Comparison of ENCODE assay signal across 8 cellular contexts in genomic region chr16:46390660-46391462, GRCh38.
DNase-seq lines count a peak whose midpoint lies in the region; ATAC-seq, FAIRE-seq and TF ChIP-seq lines count a peak whose summit lies in the region.
"Not testable (repeated sequence)": the region's sequence is repeated elsewhere in the genome, so short reads cannot be mapped to it uniquely, and the experiment has no call there.

No MANE protein-coding gene starts in this region.

- not testable (repeated sequence) for H3K4ac ChIP-seq in H1 (replicated peaks; ENCODE audit: insufficient read length, low read depth, low read length)

- H3K4me3 Mint-ChIP-seq in CD4-positive, alpha-beta memory T cell; neural crest cell; stimulated activated effector memory CD8-positive, alpha-beta T cell treated with anti-CD3 and anti-CD28 coated beads, Interleukin-12 subunit alpha, Interleukin-12 subunit beta, amount 100 ng/mL, for 72 hours: not testable (repeated sequence)

- H3K4me2 ChIP-seq in OCI-LY7 (ENCODE audit: low read length); H1 (ENCODE audit: insufficient read depth in 1 of 2, low read depth in 2 of 2, low read length in 2 of 2): not testable (repeated sequence)

- H3K9me2 ChIP-seq in OCI-LY7 (ENCODE audit: insufficient read depth, low read length) = not testable (repeated sequence)

- H3K23ac ChIP-seq in H1 (ENCODE audit: insufficient read length) = not testable (repeated sequence)

- H3K56ac ChIP-seq in H1 (replicated peaks; ENCODE audit: insufficient read length, low read depth, low read length) = peak overlapping the region; percentile 0

- H2BK12ac ChIP-seq in H1 (ENCODE audit: low read depth, low read length) = not testable (repeated sequence)

- peak; percentile 44 to 66 (median 55) for DNase-seq in CD4-positive, alpha-beta memory T cell
- DNase-seq in OCI-LY7 (ENCODE audit: low spot score) = peak; percentile 10
- DNase-seq in activated CD4-positive, CD25-positive, alpha-beta regulatory T cell treated with anti-CD3 and anti-CD28 coated beads, Interleukin-2, amount 50 U/mL, for 16 hours (ENCODE audit: low read depth, low spot score) = peak; percentile 65
- peak; percentile 11 for DNase-seq in amniotic epithelial cell (ENCODE audit: low read depth)
- DNase-seq in H1 (ENCODE audit: low read depth in 1 of 2, low spot score in 2 of 2) = peak in 1 of 2 experiments; percentile 44
- DNase-seq in left kidney (ENCODE audit: low read depth, low spot score) = peak; percentile 22
- peak; percentile 72 for DNase-seq in neural crest cell (ENCODE audit: low read depth, low spot score)
- DNase-seq in stimulated activated effector memory CD8-positive, alpha-beta T cell treated with anti-CD3 and anti-CD28 coated beads, Interleukin-12 subunit alpha, Interleukin-12 subunit beta, amount 100 ng/mL, for 72 hours (ENCODE audit: low spot score in 2 of 2) = peak; percentile 86 to 87

- H3K27ac ChIP-seq in CD4-positive, alpha-beta memory T cell (ENCODE audit: low read depth, low read length); OCI-LY7 (ENCODE audit: low read depth, low read length, poor library complexity, severe bottlenecking); H1 (ENCODE audit: low read depth, low read length): not testable (repeated sequence)

- not testable (repeated sequence) for H3K79me1 ChIP-seq in H1 (ENCODE audit: low read depth, low read length)

- not testable (repeated sequence) for H3K27me3 Mint-ChIP-seq in CD4-positive, alpha-beta memory T cell; neural crest cell (ENCODE audit: low read depth)

- not testable (repeated sequence) for H2AFZ ChIP-seq in OCI-LY7 (ENCODE audit: low read length); H1 (ENCODE audit: low read length)

- not testable (repeated sequence) for H4K8ac ChIP-seq in H1 (ENCODE audit: extremely low read depth, insufficient read depth, low read length)

- not testable (repeated sequence) for H2BK5ac ChIP-seq in H1 (ENCODE audit: low read depth, low read length)

- H3K18ac ChIP-seq in H1 (ENCODE audit: extremely low read depth, low read length) = not testable (repeated sequence)

- 84 to 98% methylated on average over 13 to 29 of the region's 29 CpGs for WGBS in H1 (ENCODE audit: extremely low coverage in 1 of 2, insufficient coverage in 1 of 2, insufficient read length in 1 of 2, insufficient replicate concordance in 2 of 2, low coverage in 1 of 2, low lambda C conversion rate in 2 of 2, missing lambda C conversion rate in 1 of 2), 2 experiments

- H2BK15ac ChIP-seq in H1 (ENCODE audit: low read length) = not testable (repeated sequence)

- H3K36me3 ChIP-seq in CD4-positive, alpha-beta memory T cell (ENCODE audit: insufficient read depth, low read length); OCI-LY7 (ENCODE audit: insufficient read depth, low read length); H1 (ENCODE audit: control insufficient read depth in 2 of 4, insufficient read depth in 4 of 4, low read length in 3 of 4): not testable (repeated sequence)

- not testable (repeated sequence) for H3K14ac ChIP-seq in H1 (ENCODE audit: insufficient read length)

- not testable (repeated sequence) for H3K9me3 ChIP-seq in CD4-positive, alpha-beta memory T cell (ENCODE audit: control insufficient read depth in 1 of 2, low read length in 2 of 2); OCI-LY7 (ENCODE audit: low read length)
- H3K9me3 ChIP-seq in H1 (ENCODE audit: insufficient read depth in 2 of 2, low read depth in 1 of 2, low read length in 1 of 2) = peaks cover 15 to 20% of the 10 kb centered on the region in 2 experiments; a peak in 3 of 4 replicates

- CTCF ChIA-PET in CD4-positive, alpha-beta memory T cell (lab: Charles Lee; ENCODE audit: partially characterized antibody); OCI-LY7 (lab: Charles Lee; ENCODE audit: unreplicated experiment); H1 (lab: Charles Lee; ENCODE audit: partially characterized antibody): not testable (repeated sequence)

- not testable (repeated sequence) for BruUV-seq in OCI-LY7 (replicated peaks; lab: Mats Ljungman, UMichigan)

- TF ChIP-seq CTCF in OCI-LY7 (conservative IDR thresholded peaks at IDR 0.05; ENCODE audit: low read length); H1 (IDR thresholded peaks at IDR 0.05; ENCODE audit: control extremely low read depth in 1 of 3, insufficient read depth in 1 of 3, low read depth in 1 of 3, low read length in 3 of 3); neural crest cell (conservative IDR thresholded peaks at IDR 0.05): not testable (repeated sequence)

- not testable (repeated sequence) for H2AK5ac ChIP-seq in H1 (ENCODE audit: low read depth, low read length)

- H3K9ac ChIP-seq in H1 (replicated peaks in 1 of 4; ENCODE audit: extremely low read depth in 1 of 4, low read depth in 3 of 4, low read length in 3 of 4) = not testable (repeated sequence)

- not testable (repeated sequence) for H4K20me1 ChIP-seq in OCI-LY7 (ENCODE audit: insufficient read depth, low read length); H1 (replicated peaks in 1 of 2; ENCODE audit: control insufficient read depth in 1 of 2, insufficient read depth in 2 of 2, low read length in 2 of 2)

- POLR2A ChIA-PET in CD4-positive, alpha-beta memory T cell (lab: Charles Lee; ENCODE audit: partially characterized antibody); OCI-LY7 (lab: Charles Lee); H1 (lab: Charles Lee; ENCODE audit: partially characterized antibody): not testable (repeated sequence)

- not testable (repeated sequence) for FAIRE-seq in H1 (lab: Jason Lieb, UNC)

- peaks cover 10 to 14% of the 10 kb centered on the region in 2 donors for H3K36me3 Mint-ChIP-seq in CD4-positive, alpha-beta memory T cell
- H3K36me3 Mint-ChIP-seq in neural crest cell (ENCODE audit: low read depth) = peaks cover 22% of the 10 kb centered on the region
- not testable (repeated sequence) for H3K36me3 Mint-ChIP-seq in stimulated activated effector memory CD8-positive, alpha-beta T cell treated with anti-CD3 and anti-CD28 coated beads, Interleukin-12 subunit alpha, Interleukin-12 subunit beta, amount 100 ng/mL, for 72 hours

- not testable (repeated sequence) for H3K4me1 Mint-ChIP-seq in CD4-positive, alpha-beta memory T cell; neural crest cell; stimulated activated effector memory CD8-positive, alpha-beta T cell treated with anti-CD3 and anti-CD28 coated beads, Interleukin-12 subunit alpha, Interleukin-12 subunit beta, amount 100 ng/mL, for 72 hours

- H4K91ac ChIP-seq in H1 (replicated peaks; ENCODE audit: insufficient read length, low read length) = not testable (repeated sequence)

- not testable (repeated sequence) for H3K27ac Mint-ChIP-seq in CD4-positive, alpha-beta memory T cell; neural crest cell (ENCODE audit: unreplicated experiment); stimulated activated effector memory CD8-positive, alpha-beta T cell treated with anti-CD3 and anti-CD28 coated beads, Interleukin-12 subunit alpha, Interleukin-12 subunit beta, amount 100 ng/mL, for 72 hours

- H3K9me3 Mint-ChIP-seq in CD4-positive, alpha-beta memory T cell = peaks cover 6 to 30% (median 25%) of the 10 kb centered on the region in 8 donors
- peaks cover 11% of the 10 kb centered on the region for H3K9me3 Mint-ChIP-seq in neural crest cell
- H3K9me3 Mint-ChIP-seq in stimulated activated effector memory CD8-positive, alpha-beta T cell treated with anti-CD3 and anti-CD28 coated beads, Interleukin-12 subunit alpha, Interleukin-12 subunit beta, amount 100 ng/mL, for 72 hours = peaks cover 13% of the 10 kb centered on the region

- H3K4me1 ChIP-seq in CD4-positive, alpha-beta memory T cell (ENCODE audit: insufficient read depth, low read length); OCI-LY7 (ENCODE audit: insufficient read depth, low read length, poor library complexity, severe bottlenecking); H1 (replicated peaks in 1 of 4; ENCODE audit: control insufficient read depth in 3 of 4, insufficient read depth in 4 of 4, low read length in 3 of 4): not testable (repeated sequence)

- H3K4me3 ChIP-seq in CD4-positive, alpha-beta memory T cell (ENCODE audit: low read length in 2 of 2); OCI-LY7 (ENCODE audit: low read depth, low read length, poor library complexity, severe bottlenecking); H1 (ENCODE audit: extremely low read depth in 1 of 4, insufficient read depth in 2 of 4, low read depth in 3 of 4, low read length in 4 of 4): not testable (repeated sequence)

- TF ChIP-seq RAD21 in H1 (IDR thresholded peaks at IDR 0.05 in 1 of 2, conservative IDR thresholded peaks at IDR 0.05 in 1 of 2; ENCODE audit: low read depth in 2 of 2, low read length in 2 of 2) = not testable (repeated sequence)

- H3K27me3 ChIP-seq in CD4-positive, alpha-beta memory T cell (ENCODE audit: insufficient read depth, low read length); H1 (replicated peaks in 1 of 4; ENCODE audit: control insufficient read depth in 3 of 4, extremely low read depth in 1 of 4, insufficient read depth in 3 of 4, low read length in 3 of 4): not testable (repeated sequence)

- TF ChIP-seq POLR2A in H1 (IDR thresholded peaks at IDR 0.05; ENCODE audit: control extremely low read depth in 1 of 2, low read depth in 2 of 2, low read length in 2 of 2) = not testable (repeated sequence)

- intact Hi-C loops in CD4-positive, alpha-beta memory T cell (cut with micrococcal nuclease); OCI-LY7 (cut with micrococcal nuclease; ENCODE audit: unreplicated experiment): not testable (repeated sequence)

- H2BK120ac ChIP-seq in H1 (replicated peaks; ENCODE audit: low read depth, low read length) = not testable (repeated sequence)

- TF ChIP-seq EP300 in H1 (IDR thresholded peaks at IDR 0.05; ENCODE audit: borderline replicate concordance in 1 of 2, low read depth in 2 of 2, low read length in 2 of 2) = not testable (repeated sequence)

- not testable (repeated sequence) for H4K5ac ChIP-seq in H1 (ENCODE audit: insufficient read length, low read depth, low read length)

- not testable (repeated sequence) for ATAC-seq in stimulated activated effector memory CD8-positive, alpha-beta T cell treated with anti-CD3 and anti-CD28 coated beads, Interleukin-12 subunit alpha, Interleukin-12 subunit beta, amount 100 ng/mL, for 72 hours

- not testable (repeated sequence) for H3K79me2 ChIP-seq in OCI-LY7 (ENCODE audit: insufficient read depth, low read depth, low read length); H1 (ENCODE audit: control insufficient read depth in 1 of 2, insufficient read depth in 2 of 2, low read length in 2 of 2)

- not testable (repeated sequence) for H3K23me2 ChIP-seq in H1 (ENCODE audit: low read depth, low read length)

- not testable (repeated sequence) for H2BK20ac ChIP-seq in H1 (ENCODE audit: low read length)
